10 cellular contexts compared by ENCODE assay signal in genomic region chr5:175872287-175873089, GRCh38. TPM values are rescaled to one million over a fixed set of nuclear protein-coding genes. Genes with fewer than 3 reads are reported as not detected.
A peak's percentile ranks its signal among the peaks of the same experiment; 100 is the strongest.
DNase-seq lines count a peak whose midpoint lies in the region; ATAC-seq, FAIRE-seq and TF ChIP-seq lines count a peak whose summit lies in the region.
"Had no signal": no experiment of that assay in that cellular context is flagged by ENCODE, and none has a peak within 500 bp of the region (broad histone marks: within the 10 kb centered on the region; RNA-seq: fewer than 3 reads in every experiment).

No MANE protein-coding gene starts in this region.

- peak overlapping the region; percentile 77 for H3K4me3 Mint-ChIP-seq in nephron progenitor cell

- H3K79me2 ChIP-seq in GM12878 (ENCODE audit: control insufficient read depth, insufficient read depth, low read length): no peaks in the 10 kb centered on the region

- TF ChIP-seq CTCF in GM12878 (IDR thresholded peaks at IDR 0.05 in 2 of 3, conservative IDR thresholded peaks at IDR 0.05 in 1 of 3; ENCODE audit: control insufficient read depth in 2 of 3, extremely low read depth in 1 of 3, insufficient read depth in 1 of 3, low read depth in 3 of 3, low read length in 3 of 3): no peak
- no peak for TF ChIP-seq CTCF in nephron progenitor cell (IDR thresholded peaks at IDR 0.05)
- TF ChIP-seq CTCF in esophagus squamous epithelium (IDR thresholded peaks at IDR 0.05): no peak

- TF ChIP-seq POLR2A in GM12878 (IDR thresholded peaks at IDR 0.05; ENCODE audit: low read depth, low read length): no peak
- no peak for TF ChIP-seq POLR2A in esophagus squamous epithelium (IDR thresholded peaks at IDR 0.05)

- no peaks in the 10 kb centered on the region for H3K9me3 ChIP-seq in GM12878 (replicated peaks; ENCODE audit: control insufficient read depth, insufficient read depth, low read length)
- H3K9me3 ChIP-seq in esophagus squamous epithelium: no peaks in the 10 kb centered on the region

- in situ Hi-C loops in GM12878 (cut with MboI): no loop called here

- H3K4me1 ChIP-seq in GM12878 (ENCODE audit: control insufficient read depth, insufficient read depth, low read length): no peaks in the 10 kb centered on the region
- peaks cover 0 to 16% (median 14%) of the 10 kb centered on the region in 3 donors for H3K4me1 ChIP-seq in esophagus squamous epithelium

- SMC1A ChIA-PET in GM12878 (lab: Charles Lee; ENCODE audit: uncharacterized antibody, unreplicated experiment): no interaction called here

- RAD21 ChIA-PET in GM12878 (lab: Charles Lee; ENCODE audit: unreplicated experiment): no interaction called here

- FAIRE-seq in GM12878 (lab: Jason Lieb, UNC): no peak

- no peak overlapping the region for H3K9ac ChIP-seq in GM12878 (ENCODE audit: control insufficient read depth, insufficient read depth, low read length)

- H3K9me3 Mint-ChIP-seq in nephron progenitor cell: no peaks in the 10 kb centered on the region

- H3K4me3 ChIP-seq in H7 (ENCODE audit: insufficient read depth, low read depth, low read length) (peak overlapping the region; percentile 48), GM12878 (no peak overlapping the region), esophagus squamous epithelium (peak overlapping the region in 1 of 4 donors; percentile 21)

- H2AFZ ChIP-seq in GM12878 (ENCODE audit: control insufficient read depth, low read depth, low read length): no peak overlapping the region

- TF ChIP-seq RAD21 in GM12878 (IDR thresholded peaks at IDR 0.05; ENCODE audit: insufficient read depth, low read depth, low read length): no peak

- BruUV-seq in GM12878 (replicated peaks; lab: Mats Ljungman, UMichigan): no TSS peak

- intact Hi-C loops in GM12878 (cut with micrococcal nuclease; ENCODE audit: unreplicated experiment): loop anchor here (10.0 kb wide), 1 partner anchor 138 kb away; no protein-coding TSS in a partner anchor
- intact Hi-C loops in esophagus squamous epithelium (cut with DNase I): no loop called here

- no peaks in the 10 kb centered on the region; the same call in 1 of the 2 replicates for H4K20me1 ChIP-seq in GM12878 (ENCODE audit: control insufficient read depth, insufficient read depth)

- ATAC-seq in GM12878: no peak
- ATAC-seq in GM18502 (IDR thresholded peaks at IDR 0.05; ENCODE audit: poor library complexity, unreplicated experiment): no peak
- no peak for ATAC-seq in GM18870 (IDR thresholded peaks at IDR 0.05; ENCODE audit: unreplicated experiment)

- no peak overlapping the region for H3K27ac Mint-ChIP-seq in nephron progenitor cell
- H3K27ac Mint-ChIP-seq: naive thymus-derived CD4-positive, alpha-beta T cell had no signal

- peaks cover 20% of the 10 kb centered on the region for H3K4me1 Mint-ChIP-seq in nephron progenitor cell

- TF ChIP-seq EP300 in GM12878 (IDR thresholded peaks at IDR 0.05; ENCODE audit: borderline replicate concordance in 1 of 2, control insufficient read depth in 1 of 2, low read depth in 2 of 2, low read length in 2 of 2): no peak

- H3K36me3 ChIP-seq in H7 (replicated peaks; ENCODE audit: control insufficient read depth, insufficient read depth, low read length): no peaks in the 10 kb centered on the region
- no peaks in the 10 kb centered on the region for H3K36me3 ChIP-seq in GM12878 (ENCODE audit: control insufficient read depth in 2 of 2, insufficient read depth in 2 of 2, low read length in 1 of 2)
- no peaks in the 10 kb centered on the region for H3K36me3 ChIP-seq in esophagus squamous epithelium

- CTCF ChIA-PET in GM12878 (lab: Yijun Ruan, JAX): interaction anchor here (0.7 to 1.2 kb wide), 3 partner anchors 142 to 408 kb away, joined by 3 to 4 read pairs (median 3); no protein-coding TSS in a partner anchor

- DNase-seq in NCI-H1417 (lab: John Stamatoyannopoulos, UW): peak in 2 of 3 experiments; percentile 49 to 55
- no peak for DNase-seq in NCI-H1417 treated with DMSO at 0.1 percent for 48 hours (lab: John Stamatoyannopoulos, UW)
- DNase-seq in H7: peak; percentile 91
- DNase-seq in GM12878 (ENCODE audit: low read depth, low spot score): no peak
- peak; percentile 28 for DNase-seq in nephron progenitor cell
- DNase-seq in esophagus squamous epithelium (lab: John Stamatoyannopoulos, UW): no peak

- 20% methylated on average over 35 of the region's 56 CpGs for WGBS in GM12878 (ENCODE audit: insufficient coverage, insufficient replicate concordance, low lambda C conversion rate, missing lambda C conversion rate)
- WGBS in esophagus squamous epithelium, 2 donors: 4 to 11% methylated on average over 5 to 12 of the region's 56 CpGs

- H3K4me2 ChIP-seq in GM12878 (ENCODE audit: control insufficient read depth, insufficient read depth): no peak overlapping the region

- H3K27me3 ChIP-seq in H7 (ENCODE audit: control insufficient read depth, insufficient read depth, low read length) (peaks cover 15% of the 10 kb centered on the region), GM12878 (replicated peaks in 1 of 2; ENCODE audit: control insufficient read depth in 2 of 2, insufficient read depth in 2 of 2, low read length in 1 of 2) (peaks cover 3 to 6% of the 10 kb centered on the region in 2 experiments), esophagus squamous epithelium (peaks cover 9 to 94% (median 22%) of the 10 kb centered on the region in 4 donors)

- POLR2A ChIA-PET in GM12878 (lab: Charles Lee): no interaction called here

- H3K36me3 Mint-ChIP-seq in nephron progenitor cell (ENCODE audit: low read depth): no peaks in the 10 kb centered on the region

- H3K27me3 Mint-ChIP-seq in nephron progenitor cell (ENCODE audit: low read depth, poor library complexity): peaks cover 79% of the 10 kb centered on the region

- H3K27ac ChIP-seq in GM12878 (ENCODE audit: control insufficient read depth, insufficient read depth): no peak overlapping the region
- H3K27ac ChIP-seq in esophagus squamous epithelium: no peak overlapping the region

TF ChIP-seq in GM12878, 131 proteins besides CTCF, POLR2A, EP300 and RAD21:
- TF ChIP-seq PAX5 (IDR thresholded peaks at IDR 0.05; ENCODE audit: borderline replicate concordance, low read depth, low read length): no peak
- TF ChIP-seq SPI1 (IDR thresholded peaks at IDR 0.05; ENCODE audit: borderline replicate concordance, insufficient read depth, low read depth, low read length): peak; percentile 53; the same call in 1 of the 2 replicates
- TF ChIP-seq CBFB (IDR thresholded peaks at IDR 0.05; ENCODE audit: low read depth): no peak

RNA-seq across cellular contexts. Expression of gene CPLX2, which starts 1.1 kb away (rescaled TPM):
- 0.59 and 1.2 TPM in 2 replicates for total RNA-seq in H7 (2014; rRNA removed; shearing (Covaris generic))
- total RNA-seq in GM12878 (2013; cell fraction: nucleolus; rRNA removed): not detected in 2 replicates
- total RNA-seq in GM12878 (2014; rRNA removed) (not detected in 2 replicates), GM12878 (2014; rRNA removed; fragmentation: Illumina TruSeq; extraction: Trizol) (not detected in 2 replicates), GM12878 (2021) (0.05 TPM in 2 replicates), esophagus squamous epithelium (under 1 TPM in 1 of 4 donors, not detected in 3; under 0.01 TPM)
- not detected for polyA plus RNA-seq in GM12878 (2011; ENCODE audit: low read depth)
- polyA plus RNA-seq in GM12878 (2011; rRNA removed) (not detected in 2 replicates), GM12878 (2014; fragmentation: Illumina TruSeq; extraction: Trizol) (0.01 TPM in 1 of 2 replicates, not detected in the other), GM12878 (2014; fragmentation: Nextera tagmentation; extraction: Ambion mirVana) (not detected), GM12878 (2014; rRNA removed) (0.04 TPM in 1 of 2 replicates, not detected in the other), GM12878 (2016; fragmentation: Nextera tagmentation; extraction: Ambion mirVana) (under 1 TPM in 1 of 2 experiments, not detected in 1; 0.23 TPM)
- polyA plus RNA-seq in GM12878 (2011; cell fraction: cytosol; rRNA removed): not detected in 2 replicates
- not detected in 2 replicates for polyA plus RNA-seq in GM12878 (2011; cell fraction: nucleus; rRNA removed)
- not detected in 2 replicates for polyA plus RNA-seq in GM12878 (2012)
- not detected in 2 replicates for polyA minus RNA-seq in GM12878 (2011; rRNA and poly(A)+ RNA removed)
- polyA minus RNA-seq in GM12878 (2011; cell fraction: cytosol; rRNA and poly(A)+ RNA removed): not detected in 2 replicates
- polyA minus RNA-seq in GM12878 (2011; cell fraction: nucleus; rRNA and poly(A)+ RNA removed): not detected in 2 replicates
- total RNA-seq: M059J; naive thymus-derived CD4-positive, alpha-beta T cell had no signal
- polyA plus RNA-seq: naive thymus-derived CD4-positive, alpha-beta T cell had no signal

Comparison
In these comparisons a context has a peak if more than half of its experiments do, and no peak if none do; other contexts are left out.
1. DNase-seq: peak in NCI-H1417 (2 of 3), H7 (single experiment) and nephron progenitor cell (single experiment); none in NCI-H1417 treated with DMSO at 0.1 percent for 48 hours (single experiment), GM12878 (single experiment) and esophagus squamous epithelium (single experiment).